In genomic region chr11:95923730-95924413, GRCh38 we compare ENCODE assay signal across 8 cellular contexts. TPM values are rescaled to one million over a fixed set of nuclear protein-coding genes. Genes with fewer than 3 reads are reported as not detected.
A peak's percentile ranks its signal among the peaks of the same experiment; 100 is the strongest.
DNase-seq lines count a peak whose midpoint lies in the region; ATAC-seq, FAIRE-seq and TF ChIP-seq lines count a peak whose summit lies in the region.

MTMR2 (minus strand) TSS chr11:95924107; CDS start chr11:95923954, 153 bp downstream.

- H3K4me1 ChIP-seq in keratinocyte (ENCODE audit: control insufficient read depth, extremely low read depth, insufficient read depth, low read length) = peaks cover 9% of the 10 kb centered on the region

- H3K9me1 ChIP-seq in keratinocyte (ENCODE audit: control insufficient read depth, extremely low read depth, insufficient read depth, low read length) = no peaks in the 10 kb centered on the region

- peak; percentile 100 for ATAC-seq in GM18505 (IDR thresholded peaks at IDR 0.05; ENCODE audit: unreplicated experiment)
- ATAC-seq in HG02943 (IDR thresholded peaks at IDR 0.05; ENCODE audit: low read depth, unreplicated experiment) = peak; percentile 96

- FAIRE-seq in keratinocyte (lab: Jason Lieb, UNC) = no peak

- peak within 1 kb of the TSS; percentile 84 for H3K4me2 ChIP-seq in keratinocyte (ENCODE audit: control insufficient read depth, extremely low read depth, insufficient read depth, low read depth, low read length)

- dilution Hi-C loops in keratinocyte (cut with MboI; ENCODE audit: extremely low pct_ligation_motif_present, low sequenced_read_pairs) = no loop called here

- H3K79me2 ChIP-seq in keratinocyte (ENCODE audit: control insufficient read depth, insufficient read depth, low read length) = peaks cover 44% of the 10 kb centered on the region

- peak within 1 kb of the TSS; percentile 97 for H3K9ac ChIP-seq in keratinocyte (ENCODE audit: control insufficient read depth, extremely low read depth, insufficient read depth, low read length)

- peak within 1 kb of the TSS; percentile 94 for H3K27ac ChIP-seq in keratinocyte (ENCODE audit: control insufficient read depth, insufficient read depth, low read length)

- H4K20me1 ChIP-seq in keratinocyte (ENCODE audit: control insufficient read depth, extremely low read depth, insufficient read depth, low read length) = no peaks in the 10 kb centered on the region

- peak; percentile 96 for TF ChIP-seq POLR2A in GM18505 (IDR thresholded peaks at IDR 0.05; ENCODE audit: borderline replicate concordance, extremely low read depth, insufficient read depth, insufficient read length)

- no peak for TF ChIP-seq CTCF in keratinocyte (optimal IDR thresholded peaks at IDR 0.05 in 1 of 3, IDR thresholded peaks at IDR 0.05 in 1 of 3, conservative IDR thresholded peaks at IDR 0.05 in 1 of 3; ENCODE audit: extremely low read depth in 1 of 3, insufficient read depth in 2 of 3, low read length in 3 of 3)

- H3K9me3 ChIP-seq in keratinocyte (ENCODE audit: control insufficient read depth, low read depth, low read length) = no peaks in the 10 kb centered on the region

- H2AFZ ChIP-seq in keratinocyte (ENCODE audit: control insufficient read depth, low read length) = peak within 1 kb of the TSS; percentile 91

- H3K4me3 ChIP-seq in keratinocyte (ENCODE audit: control insufficient read depth in 2 of 3, extremely low read depth in 1 of 3, insufficient read depth in 2 of 3, low read depth in 1 of 3, low read length in 3 of 3) = peak within 1 kb of the TSS; percentile 97 to 99 (median 98)

- H3K36me3 ChIP-seq in keratinocyte (ENCODE audit: control insufficient read depth in 2 of 2, extremely low read depth in 1 of 2, insufficient read depth in 2 of 2, low read length in 2 of 2) = no peaks in the 10 kb centered on the region

- DNase-seq in 8988T (peak; percentile 59), NCI-H2171 (lab: John Stamatoyannopoulos, UW) (peak; percentile 54), cerebellar nuclear complex (lab: John Stamatoyannopoulos, UW) (peak; percentile 7 to 42), keratinocyte (ENCODE audit: low read depth, low spot score) (no peak)
- DNase-seq in activated CD4-positive, CD25-positive, alpha-beta regulatory T cell treated with anti-CD3 and anti-CD28 coated beads, Interleukin-2, amount 50 U/mL, for 16 hours (ENCODE audit: low read depth, low spot score) = peak; percentile 0
- peak; percentile 23 to 35 for DNase-seq in stimulated activated CD4-positive, alpha-beta T cell treated with anti-CD3 and anti-CD28 coated beads, Interleukin-15, amount 100 ng/mL, for 1 hour (ENCODE audit: low read depth in 1 of 2, low spot score in 1 of 2)

- no peaks in the 10 kb centered on the region for H3K27me3 ChIP-seq in keratinocyte (ENCODE audit: control insufficient read depth, extremely low read depth, insufficient read depth, low read length)

RNA-seq across cellular contexts. Expression of gene MTMR2, which starts in this region (rescaled TPM):
- 14.7 to 27.0 TPM (median 24.7 TPM) in 3 replicates for polyA plus RNA-seq in keratinocyte
- 11.3 TPM for polyA plus RNA-seq in keratinocyte (2011; ENCODE audit: low read depth)
- polyA plus RNA-seq in keratinocyte (2011; cell fraction: cytosol; rRNA removed) = 16.7 and 31.1 TPM in 2 replicates
- polyA plus RNA-seq in keratinocyte (2011; cell fraction: nucleus; rRNA removed) = 13.5 and 14.6 TPM in 2 replicates
- 9.4 and 25.2 TPM in 2 replicates for polyA plus RNA-seq in keratinocyte (2012; ENCODE audit: low replicate concordance)
- polyA minus RNA-seq in keratinocyte = 7.5 to 52.4 TPM (median 24.7 TPM) in 3 replicates
- 63.7 TPM for polyA minus RNA-seq in keratinocyte (2011; cell fraction: cytosol; rRNA and poly(A)+ RNA removed)
- 15.8 and 27.8 TPM in 2 replicates for polyA minus RNA-seq in keratinocyte (2011; cell fraction: nucleus; rRNA and poly(A)+ RNA removed)
